Comparison of ENCODE assay signal across 8 cellular contexts in genomic region chr1:16187748-16188401, GRCh38. TPM values are rescaled to one million over a fixed set of nuclear protein-coding genes. Genes with fewer than 3 reads are reported as not detected.
A peak's percentile ranks its signal among the peaks of the same experiment; 100 is the strongest.
DNase-seq lines count a peak whose midpoint lies in the region; ATAC-seq and TF ChIP-seq lines count a peak whose summit lies in the region.

No MANE protein-coding gene starts in this region.

- TF ChIP-seq POLR2A in heart left ventricle (IDR thresholded peaks at IDR 0.05): no peak

- H3K9me3 ChIP-seq in heart left ventricle: no peaks in the 10 kb centered on the region

- intact Hi-C loops in heart left ventricle (cut with DNase I): loop anchor here (1.0 to 5.0 kb wide), 6 partner anchors 36 to 109 kb away; no protein-coding TSS in a partner anchor

- 24 to 26% (median 25%) methylated on average over 15 of the region's 15 CpGs for WGBS in heart left ventricle, 4 donors

- H3K4me3 Mint-ChIP-seq in activated naive CD8-positive, alpha-beta T cell treated with anti-CD3 and anti-CD28 coated beads, Interleukin-2, amount 50 U/mL, for 24 hours: no peak overlapping the region

- peak; percentile 75 for DNase-seq in EH (ENCODE audit: low read depth)
- peak; percentile 88 for DNase-seq in LoVo (ENCODE audit: low spot score)
- peak; percentile 46 to 72 (median 57) for DNase-seq in T-helper 1 cell
- peak; percentile 82 for DNase-seq in activated naive CD8-positive, alpha-beta T cell treated with anti-CD3 and anti-CD28 coated beads, Interleukin-2, amount 50 U/mL, for 24 hours
- peak; percentile 71 to 88 (median 73) for DNase-seq in heart left ventricle
- peak; percentile 86 for DNase-seq in retina

- TF ChIP-seq CTCF in heart left ventricle (IDR thresholded peaks at IDR 0.05): peak; percentile 94 to 99 (median 97)

- no peaks in the 10 kb centered on the region for H3K9me3 Mint-ChIP-seq in activated naive CD8-positive, alpha-beta T cell treated with anti-CD3 and anti-CD28 coated beads, Interleukin-2, amount 50 U/mL, for 24 hours

- peaks cover 0 to 20% (median 4%) of the 10 kb centered on the region in 12 donors for H3K4me1 ChIP-seq in heart left ventricle

- no peaks in the 10 kb centered on the region for H3K36me3 Mint-ChIP-seq in activated naive CD8-positive, alpha-beta T cell treated with anti-CD3 and anti-CD28 coated beads, Interleukin-2, amount 50 U/mL, for 24 hours (ENCODE audit: low read depth)

- H3K27ac Mint-ChIP-seq in activated naive CD8-positive, alpha-beta T cell treated with anti-CD3 and anti-CD28 coated beads, Interleukin-2, amount 50 U/mL, for 24 hours: no peak overlapping the region

- H3K27ac ChIP-seq in heart left ventricle: no peak overlapping the region

- no peaks in the 10 kb centered on the region for H3K36me3 ChIP-seq in heart left ventricle

- H3K27me3 Mint-ChIP-seq in activated naive CD8-positive, alpha-beta T cell treated with anti-CD3 and anti-CD28 coated beads, Interleukin-2, amount 50 U/mL, for 24 hours: peaks cover 8% of the 10 kb centered on the region

- no peaks in the 10 kb centered on the region for H3K27me3 ChIP-seq in heart left ventricle

- ATAC-seq in activated naive CD8-positive, alpha-beta T cell treated with anti-CD3 and anti-CD28 coated beads, Interleukin-2, amount 50 U/mL, for 24 hours: peak; percentile 87
- ATAC-seq in heart left ventricle (peak; percentile 57 to 85 (median 77)), HG02973 (IDR thresholded peaks at IDR 0.05; ENCODE audit: unreplicated experiment) (no peak), GM19467 (IDR thresholded peaks at IDR 0.05; ENCODE audit: unreplicated experiment) (no peak)

- no peak overlapping the region for H3K4me3 ChIP-seq in heart left ventricle

- H3K4me1 Mint-ChIP-seq in activated naive CD8-positive, alpha-beta T cell treated with anti-CD3 and anti-CD28 coated beads, Interleukin-2, amount 50 U/mL, for 24 hours: no peaks in the 10 kb centered on the region

RNA-seq across cellular contexts. Expression of gene ARHGEF19, which starts 24.6 kb away (rescaled TPM):
- 1 to 10 TPM in 8 of 9 donors, under 1 TPM in 1; 0.97 to 3.8 (median 2.3) TPM for total RNA-seq in heart left ventricle
- polyA plus RNA-seq in heart left ventricle: 1 to 10 TPM in 1 of 2 donors, under 1 TPM in 1; 0.99 to 3.5 TPM

RNA-seq across cellular contexts. Expression of gene EPHA2, which starts 32.0 kb away (rescaled TPM):
- 10 to 100 TPM in 8 of 9 donors, 1 to 10 TPM in 1; 7.6 to 34.7 (median 14.8) TPM for total RNA-seq in heart left ventricle
- 10 to 100 TPM in 1 of 2 donors, 1 to 10 TPM in 1; 5.6 to 14.0 TPM for polyA plus RNA-seq in heart left ventricle

RNA-seq across cellular contexts. Expression of gene CPLANE2, which starts 49.1 kb away (rescaled TPM):
- 1 to 10 TPM; 3.6 to 9.9 (median 5.7) TPM for total RNA-seq in heart left ventricle
- 1 to 10 TPM; 5.7 to 6.2 TPM for polyA plus RNA-seq in heart left ventricle

Comparison
In these comparisons a context has a peak if more than half of its experiments do, and no peak if none do; other contexts are left out.
1. ATAC-seq: peak in activated naive CD8-positive, alpha-beta T cell treated with anti-CD3 and anti-CD28 coated beads, Interleukin-2, amount 50 U/mL, for 24 hours (single experiment) and heart left ventricle (4 of 4); none in HG02973 (single experiment) and GM19467 (single experiment).
2. Peak in every context shown above with its lines, with median percentiles within 50 percentile points of each other: DNase-seq.